In the genomic region with DNA sequence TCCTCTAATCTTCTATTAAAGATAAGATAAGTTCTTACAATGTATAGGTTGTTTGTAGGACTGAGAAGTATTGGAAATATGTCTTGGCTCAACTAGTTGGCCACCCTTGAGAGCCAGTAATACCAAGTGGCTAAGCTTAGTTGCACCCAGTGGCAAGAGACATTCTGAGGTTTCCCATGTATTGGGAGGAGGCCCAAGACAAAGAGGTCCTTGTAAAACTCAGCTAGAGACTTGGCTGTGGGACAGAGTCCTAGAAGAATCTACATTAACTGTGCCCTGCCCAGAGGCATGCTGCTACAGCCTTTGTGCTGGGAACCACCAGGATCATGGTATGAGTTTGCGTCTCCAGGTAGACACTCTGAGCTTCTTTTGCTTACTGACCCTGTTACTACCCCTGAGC, we compare ENCODE assay signal across 1 cellular context.
TF ChIP-seq lines count a peak whose summit lies in the region.

No MANE protein-coding gene starts in this region.

TF ChIP-seq in IMR-90, 13 proteins besides CTCF, POLR2A, EP300 and RAD21 (continued from another document):
- TF ChIP-seq, protein P1, sequence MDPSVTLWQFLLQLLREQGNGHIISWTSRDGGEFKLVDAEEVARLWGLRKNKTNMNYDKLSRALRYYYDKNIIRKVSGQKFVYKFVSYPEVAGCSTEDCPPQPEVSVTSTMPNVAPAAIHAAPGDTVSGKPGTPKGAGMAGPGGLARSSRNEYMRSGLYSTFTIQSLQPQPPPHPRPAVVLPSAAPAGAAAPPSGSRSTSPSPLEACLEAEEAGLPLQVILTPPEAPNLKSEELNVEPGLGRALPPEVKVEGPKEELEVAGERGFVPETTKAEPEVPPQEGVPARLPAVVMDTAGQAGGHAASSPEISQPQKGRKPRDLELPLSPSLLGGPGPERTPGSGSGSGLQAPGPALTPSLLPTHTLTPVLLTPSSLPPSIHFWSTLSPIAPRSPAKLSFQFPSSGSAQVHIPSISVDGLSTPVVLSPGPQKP (IDR thresholded peaks at IDR 0.05; ENCODE audit: borderline replicate concordance, low read depth, low read length) = no peak
- TF ChIP-seq NFE2L2 (IDR thresholded peaks at IDR 0.05; ENCODE audit: low read depth, low read length) (no peak), CHD1 (IDR thresholded peaks at IDR 0.05; ENCODE audit: low read depth, low read length) (no peak), MXI1 (IDR thresholded peaks at IDR 0.05; ENCODE audit: borderline replicate concordance, low read depth, low read length) (no peak), MAFK (IDR thresholded peaks at IDR 0.05; ENCODE audit: low read depth, low read length) (no peak), BHLHE40 (IDR thresholded peaks at IDR 0.05; ENCODE audit: low read depth, low read length) (no peak), SMC3 (IDR thresholded peaks at IDR 0.05; ENCODE audit: low read depth, low read length) (no peak), CEBPB (IDR thresholded peaks at IDR 0.05; ENCODE audit: low read depth, low read length) (no peak)
TF ChIP-seq in IMR-90: peak in this region for 0.
